Comparison of ENCODE assay signal across 30 cellular contexts in genomic region chr2:31033032-31033431, GRCh38.
A peak's percentile ranks its signal among the peaks of the same experiment; 100 is the strongest.
DNase-seq lines count a peak whose midpoint lies in the region; ATAC-seq and TF ChIP-seq lines count a peak whose summit lies in the region.
"Had no signal": no experiment of that assay in that cellular context is flagged by ENCODE, and none has a peak within 500 bp of the region (broad histone marks: within the 10 kb centered on the region; RNA-seq: fewer than 3 reads in every experiment).

No MANE protein-coding gene starts in this region.

- H3K4me2 ChIP-seq in SK-N-SH: no peak overlapping the region
- H3K4me2 ChIP-seq: hepatocyte had no signal

- H3K27ac ChIP-seq in SK-N-SH (ENCODE audit: low read depth in 2 of 2, low read length in 1 of 2) (no peak overlapping the region), foreskin keratinocyte (no peak overlapping the region), spleen (peak overlapping the region in 7 of 8 donors; percentile 59 to 82 (median 75))
- H3K27ac ChIP-seq: breast epithelium, esophagus muscularis mucosa, GM23248, hepatocyte, lower lobe of right lung, stomach, tibial nerve had no signal

- H3K27me3 ChIP-seq in SK-N-SH (ENCODE audit: insufficient read depth) (no peaks in the 10 kb centered on the region), foreskin keratinocyte (no peaks in the 10 kb centered on the region), spleen (replicated peaks in 1 of 7) (no peaks in the 10 kb centered on the region)
- H3K27me3 ChIP-seq: breast epithelium, esophagus muscularis mucosa, stomach, tibial nerve had no signal

- H3K79me2 ChIP-seq in SK-N-SH (ENCODE audit: insufficient read depth): no peaks in the 10 kb centered on the region
- H3K79me2 ChIP-seq: hepatocyte had no signal

- H2AFZ ChIP-seq in SK-N-SH (ENCODE audit: low read depth): no peak overlapping the region
- H2AFZ ChIP-seq: GM23248, hepatocyte had no signal

- no peaks in the 10 kb centered on the region for H3K9me3 ChIP-seq in SK-N-SH
- H3K9me3 ChIP-seq in spleen: peaks cover 5 to 34% (median 24%) of the 10 kb centered on the region in 8 donors

- WGBS in SK-N-SH (ENCODE audit: low lambda C conversion rate): 18% methylated on average over 1 of the region's 1 CpG
- WGBS in spleen, 5 donors: 24 to 69% (median 44%) methylated on average over 1 of the region's 1 CpG

- H3K4me3 ChIP-seq in SK-N-SH (ENCODE audit: low read depth in 2 of 2, low read length in 1 of 2) (no peak overlapping the region), spleen (no peak overlapping the region)
- H3K4me3 ChIP-seq: breast epithelium, esophagus muscularis mucosa, GM23248, hepatocyte, lower lobe of right lung, mucosa of descending colon, stomach, tibial nerve had no signal

- no peak for TF ChIP-seq EP300 in SK-N-SH (IDR thresholded peaks at IDR 0.05; ENCODE audit: borderline replicate concordance in 1 of 2, low read depth in 1 of 2, low read length in 1 of 2)

- peaks cover 0 to 9% of the 10 kb centered on the region in 2 experiments; a peak in 1 of 4 replicates for H3K4me1 ChIP-seq in SK-N-SH (ENCODE audit: control insufficient read depth in 1 of 2, insufficient read depth in 2 of 2, low read depth in 1 of 2, low read length in 1 of 2)
- H3K4me1 ChIP-seq in foreskin keratinocyte: no peaks in the 10 kb centered on the region
- H3K4me1 ChIP-seq in spleen: peaks cover 0 to 20% (median 4%) of the 10 kb centered on the region in 6 donors
- H3K4me1 ChIP-seq: breast epithelium, esophagus muscularis mucosa, lower lobe of right lung, stomach, tibial nerve had no signal

- POLR2A ChIA-PET in SK-N-SH (lab: Yijun Ruan, JAX): no interaction called here

- no peak for TF ChIP-seq POLR2A in spleen (IDR thresholded peaks at IDR 0.05)

- ATAC-seq in SK-N-SH treated with all-trans-retinoic acid at 6 μM for 48 hours (no peak), foreskin keratinocyte (no peak), GM21717 (IDR thresholded peaks at IDR 0.05; ENCODE audit: unreplicated experiment) (no peak)
- ATAC-seq: activated CD8-positive, alpha-beta memory T cell treated with anti-CD3 and anti-CD28 coated beads, Interleukin-2, amount 10 ng/mL, durations not matched to agents 7 days and 5 days; activated T-cell treated with anti-CD3 and anti-CD28 coated beads, Interleukin-2, amount 50 U/mL, for 72 hours; mucosa of descending colon had no signal

- no peak for TF ChIP-seq CTCF in SK-N-SH (IDR thresholded peaks at IDR 0.05)
- peak; percentile 30 for TF ChIP-seq CTCF in foreskin keratinocyte (conservative IDR thresholded peaks at IDR 0.05)
- TF ChIP-seq CTCF in spleen (IDR thresholded peaks at IDR 0.05 in 8 of 11, conservative IDR thresholded peaks at IDR 0.05 in 3 of 11): peak in 1 of 11 experiments; percentile 11

- H3K36me3 ChIP-seq in SK-N-SH (replicated peaks in 1 of 2; ENCODE audit: control insufficient read depth in 1 of 2, insufficient read depth in 2 of 2, low read length in 1 of 2) (no peaks in the 10 kb centered on the region), spleen (no peaks in the 10 kb centered on the region)
- H3K36me3 ChIP-seq: breast epithelium, esophagus muscularis mucosa, lower lobe of right lung, stomach, tibial nerve had no signal

- DNase-seq in SK-N-SH (no peak), NAMALWA (ENCODE audit: low spot score) (peak; percentile 10), foreskin keratinocyte (no peak), spleen (no peak), NCI-H526 (lab: John Stamatoyannopoulos, UW) (no peak)
- DNase-seq in activated naive CD4-positive, alpha-beta T cell treated with Interleukin-2 at 50 U/mL for 16 hours: no peak
- DNase-seq: 8988T; activated CD4-positive, alpha-beta T cell treated with anti-CD3 and anti-CD28 coated beads, Interleukin-2, amount 10 ng/mL, durations not matched to agents 7 days and 5 days; activated CD8-positive, alpha-beta memory T cell treated with anti-CD3 and anti-CD28 coated beads, Interleukin-2, amount 10 ng/mL, durations not matched to agents 7 days and 5 days; activated naive CD4-positive, alpha-beta T cell treated with anti-CD3 and anti-CD28 coated beads for 36 hours; activated T-cell treated with anti-CD3 and anti-CD28 coated beads, Interleukin-2, amount 50 U/mL, for 72 hours; amniotic stem cell; DMS79; effector memory CD4-positive, alpha-beta T cell; GM23248; islet precursor cell; lower lobe of right lung; mucosa of descending colon; NCI-H1694 treated with DMSO at 0.1 percent for 48 hours; NCI-H2171 treated with DMSO at 0.1 percent for 48 hours; nephron progenitor cell; posterior cingulate gyrus; RPMI8226; stomach had no signal

- peak; percentile 53 for TF ChIP-seq RAD21 in SK-N-SH (IDR thresholded peaks at IDR 0.05; ENCODE audit: low read length)

- no peak overlapping the region for H3K9ac ChIP-seq in SK-N-SH
- H3K9ac ChIP-seq: GM23248 had no signal

- no peaks in the 10 kb centered on the region for H4K20me1 ChIP-seq in SK-N-SH (ENCODE audit: insufficient read depth)

- no peaks in the 10 kb centered on the region for H3K9me2 ChIP-seq in SK-N-SH

- CTCF ChIA-PET in SK-N-SH (lab: Yijun Ruan, JAX): interaction anchor here (0.8 to 3.1 kb wide), 11 partner anchors 10 to 321 kb away, joined by 3 to 14 read pairs (median 5); partner anchors contain the start of gene GALNT14

- intact Hi-C loops in spleen (cut with DNase I; ENCODE audit: low total_unique reads): no loop called here

- no peaks in the 10 kb centered on the region for H3F3A ChIP-seq in SK-N-SH (replicated peaks; ENCODE audit: insufficient read depth)

TF ChIP-seq in SK-N-SH, 30 proteins besides CTCF, POLR2A, EP300 and RAD21 (continues in another document):
- TF ChIP-seq TAF1 (IDR thresholded peaks at IDR 0.05; ENCODE audit: borderline replicate concordance, low read depth, low read length) (no peak), JUND (IDR thresholded peaks at IDR 0.05) (no peak), FOSL2 (IDR thresholded peaks at IDR 0.05; ENCODE audit: borderline replicate concordance, low read depth) (no peak), IRF3 (IDR thresholded peaks at IDR 0.05; ENCODE audit: low read depth, low read length) (no peak), PBX3 (IDR thresholded peaks at IDR 0.05) (no peak), TEAD4 (IDR thresholded peaks at IDR 0.05; ENCODE audit: borderline replicate concordance, insufficient read depth) (no peak), MAX (IDR thresholded peaks at IDR 0.05; ENCODE audit: low read depth) (no peak)

TF ChIP-seq in SK-N-SH treated with all-trans-retinoic acid at 6 μM for 48 hours, 23 proteins besides CTCF, POLR2A, EP300 and RAD21 (continues in another document):
- no peak for TF ChIP-seq TOX (CRISPR knock-in tag; IDR thresholded peaks at IDR 0.05; ENCODE audit: borderline replicate concordance)
- no peak for TF ChIP-seq ZNF70 (CRISPR knock-in tag; IDR thresholded peaks at IDR 0.05)
- no peak for TF ChIP-seq ARNTL (CRISPR knock-in tag; IDR thresholded peaks at IDR 0.05; ENCODE audit: borderline replicate concordance, low read depth)
- TF ChIP-seq RARB (CRISPR knock-in tag; IDR thresholded peaks at IDR 0.05): no peak
- no peak for TF ChIP-seq CSRNP3 (CRISPR knock-in tag; IDR thresholded peaks at IDR 0.05)
- no peak for TF ChIP-seq POU6F1 (CRISPR knock-in tag; IDR thresholded peaks at IDR 0.05; ENCODE audit: borderline replicate concordance, low read depth)
- TF ChIP-seq OSR1 (CRISPR knock-in tag; IDR thresholded peaks at IDR 0.05): no peak
- no peak for TF ChIP-seq TSHZ2 (CRISPR knock-in tag; IDR thresholded peaks at IDR 0.05)

Comparison
In these comparisons a context has a peak if more than half of its experiments do, and no peak if none do; other contexts are left out.
1. H3K27ac ChIP-seq: peak in spleen (7 of 8); none in SK-N-SH (0 of 2) and foreskin keratinocyte (single experiment).